18 cellular contexts compared by ENCODE assay signal in the genomic region with DNA sequence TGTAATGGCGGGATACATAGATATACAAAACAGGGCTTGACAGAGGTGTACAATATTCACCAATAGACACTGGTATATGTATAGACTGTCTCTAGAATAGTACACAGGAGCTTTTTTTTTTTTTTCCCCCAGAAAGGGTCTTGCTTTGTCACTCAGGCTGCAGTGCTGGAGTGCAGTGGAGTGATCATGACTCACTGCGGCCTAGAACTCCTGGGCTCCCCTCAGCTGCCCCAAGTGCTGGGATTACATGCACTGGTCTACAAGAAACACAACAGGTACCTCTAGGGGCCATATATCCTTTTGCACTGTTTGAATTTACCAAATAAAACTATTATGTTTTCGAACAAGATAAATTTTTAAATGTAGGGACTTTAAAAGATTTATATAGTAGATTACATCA. TPM values are rescaled to one million over a fixed set of nuclear protein-coding genes. Genes with fewer than 3 reads are reported as not detected.
DNase-seq lines count a peak whose midpoint lies in the region; ATAC-seq and TF ChIP-seq lines count a peak whose summit lies in the region.
"Had no signal": no experiment of that assay in that cellular context is flagged by ENCODE, and none has a peak within 500 bp of the region (broad histone marks: within the 10 kb centered on the region; RNA-seq: fewer than 3 reads in every experiment).

No MANE protein-coding gene starts in this region.

- H3K4me1 ChIP-seq in CD4-positive, CD25-positive, alpha-beta regulatory T cell (ENCODE audit: control insufficient read depth, insufficient read depth, low read length, poor library complexity, severe bottlenecking): peaks cover 32% of the 10 kb centered on the region
- peaks cover 34 to 37% of the 10 kb centered on the region in 2 experiments for H3K4me1 ChIP-seq in neutrophil (ENCODE audit: control insufficient read depth in 1 of 2, insufficient read depth in 1 of 2, low read depth in 1 of 2, low read length in 1 of 2)

- ATAC-seq in CD4-positive, CD25-positive, alpha-beta regulatory T cell (ENCODE audit: low read depth in 2 of 2): no peak
- ATAC-seq in sciatic nerve: no peak
- ATAC-seq: activated CD4-positive, CD25-positive, alpha-beta regulatory T cell treated with anti-CD3 and anti-CD28 coated beads, Interleukin-2, amount 50 U/mL, for 24 hours; left colon; upper lobe of right lung had no signal

- H3K4me3 Mint-ChIP-seq in CD4-positive, CD25-positive, alpha-beta regulatory T cell: peak overlapping the region; percentile 8 to 54 (median 33)
- no peak overlapping the region for H3K4me3 Mint-ChIP-seq in dendritic cell treated with granulocyte-macrophage colony-stimulating factor and Interleukin-4, amounts not matched to agents 40 ng/mL and 50 ng/mL, for 4 days

- H3K9me3 Mint-ChIP-seq in CD4-positive, CD25-positive, alpha-beta regulatory T cell: peaks cover 0 to 3% (median 0%) of the 10 kb centered on the region in 7 donors
- H3K9me3 Mint-ChIP-seq in dendritic cell treated with granulocyte-macrophage colony-stimulating factor and Interleukin-4, amounts not matched to agents 40 ng/mL and 50 ng/mL, for 4 days: no peaks in the 10 kb centered on the region

- H3K36me3 Mint-ChIP-seq in CD4-positive, CD25-positive, alpha-beta regulatory T cell: peaks cover 12% of the 10 kb centered on the region
- H3K36me3 Mint-ChIP-seq in dendritic cell treated with granulocyte-macrophage colony-stimulating factor and Interleukin-4, amounts not matched to agents 40 ng/mL and 50 ng/mL, for 4 days (ENCODE audit: low read depth): peaks cover 86% of the 10 kb centered on the region

- peaks cover 25 to 78% (median 51%) of the 10 kb centered on the region in 4 donors for H3K4me1 Mint-ChIP-seq in CD4-positive, CD25-positive, alpha-beta regulatory T cell
- peaks cover 63% of the 10 kb centered on the region for H3K4me1 Mint-ChIP-seq in dendritic cell treated with granulocyte-macrophage colony-stimulating factor and Interleukin-4, amounts not matched to agents 40 ng/mL and 50 ng/mL, for 4 days (ENCODE audit: low read depth)

- no peak for TF ChIP-seq CTCF in NB4 (IDR thresholded peaks at IDR 0.05; ENCODE audit: low read depth, low read length)
- TF ChIP-seq CTCF in neutrophil (IDR thresholded peaks at IDR 0.05): no peak

- peak overlapping the region; percentile 9 to 75 (median 64) for H3K27ac Mint-ChIP-seq in CD4-positive, CD25-positive, alpha-beta regulatory T cell
- H3K27ac Mint-ChIP-seq in dendritic cell treated with granulocyte-macrophage colony-stimulating factor and Interleukin-4, amounts not matched to agents 40 ng/mL and 50 ng/mL, for 4 days: peak overlapping the region; percentile 73

- no peak overlapping the region for H3K27ac ChIP-seq in CD4-positive, CD25-positive, alpha-beta regulatory T cell (ENCODE audit: insufficient read depth, low read length, poor library complexity, severe bottlenecking)
- H3K27ac ChIP-seq in neutrophil: peak overlapping the region; percentile 75
- H3K27ac ChIP-seq: dorsolateral prefrontal cortex, GM23248, right atrium auricular region, upper lobe of right lung had no signal

- no peaks in the 10 kb centered on the region for H3K9me3 ChIP-seq in CD4-positive, CD25-positive, alpha-beta regulatory T cell (ENCODE audit: control insufficient read depth in 2 of 2, low read length in 2 of 2)
- H3K9me3 ChIP-seq in neutrophil: no peaks in the 10 kb centered on the region
- H3K9me3 ChIP-seq: right atrium auricular region, upper lobe of right lung had no signal

- no peak for TF ChIP-seq POLR2A in NB4 (IDR thresholded peaks at IDR 0.05; ENCODE audit: extremely low read depth, insufficient read length)

- H3K27me3 ChIP-seq in CD4-positive, CD25-positive, alpha-beta regulatory T cell (ENCODE audit: control insufficient read depth, insufficient read depth, low read length): no peaks in the 10 kb centered on the region
- no peaks in the 10 kb centered on the region for H3K27me3 ChIP-seq in neutrophil
- H3K27me3 ChIP-seq: dorsolateral prefrontal cortex, right atrium auricular region, upper lobe of right lung had no signal

- H3K27me3 Mint-ChIP-seq in CD4-positive, CD25-positive, alpha-beta regulatory T cell: no peaks in the 10 kb centered on the region
- no peaks in the 10 kb centered on the region for H3K27me3 Mint-ChIP-seq in dendritic cell treated with granulocyte-macrophage colony-stimulating factor and Interleukin-4, amounts not matched to agents 40 ng/mL and 50 ng/mL, for 4 days

- H3K36me3 ChIP-seq in CD4-positive, CD25-positive, alpha-beta regulatory T cell (ENCODE audit: control insufficient read depth, insufficient read depth, low read length): peaks cover 35% of the 10 kb centered on the region
- peaks cover 18% of the 10 kb centered on the region for H3K36me3 ChIP-seq in neutrophil
- H3K36me3 ChIP-seq: right atrium auricular region had no signal

- DNase-seq in CD4-positive, CD25-positive, alpha-beta regulatory T cell: no peak
- DNase-seq in NB4 (ENCODE audit: low read depth): peak; percentile 42
- no peak for DNase-seq in pons (ENCODE audit: low spot score)
- no peak for DNase-seq in amniotic stem cell (lab: John Stamatoyannopoulos, UW)
- no peak for DNase-seq in NCI-H524 treated with DMSO at 0.1 percent for 48 hours (lab: John Stamatoyannopoulos, UW)
- no peak for DNase-seq in sciatic nerve (ENCODE audit: low spot score)
- DNase-seq: activated T-cell treated with anti-CD3 and anti-CD28 coated beads, Interleukin-2, amount 50 U/mL, for 1 hour; dorsolateral prefrontal cortex; GM23248; left colon; NCI-H2081 treated with DMSO at 0.1 percent for 48 hours; stimulated activated CD4-positive, alpha-beta T cell treated with anti-CD3 and anti-CD28 coated beads, Interleukin-4, amount 100 ng/mL, for 1 hour; T-helper 1 cell; upper lobe of right lung had no signal

- intact Hi-C loops in dendritic cell treated with granulocyte-macrophage colony-stimulating factor and Interleukin-4, amounts not matched to agents 40 ng/mL and 50 ng/mL, for 4 days (cut with micrococcal nuclease): no loop called here
- intact Hi-C loops in sciatic nerve (cut with DNase I): loop anchor here (2.0 kb wide), 1 partner anchor 63 kb away; no protein-coding TSS in a partner anchor

- H3K4me3 ChIP-seq in CD4-positive, CD25-positive, alpha-beta regulatory T cell (ENCODE audit: low read depth, low read length): no peak overlapping the region
- no peak overlapping the region for H3K4me3 ChIP-seq in NB4 (ENCODE audit: low read depth, low read length)
- no peak overlapping the region for H3K4me3 ChIP-seq in neutrophil (ENCODE audit: low read depth in 1 of 2, low read length in 1 of 2)
- H3K4me3 ChIP-seq: dorsolateral prefrontal cortex, GM23248, right atrium auricular region, upper lobe of right lung had no signal

RNA-seq across cellular contexts. Expression of gene RHOA, which starts 12.3 kb away (rescaled TPM):
- 319 TPM for total RNA-seq in CD4-positive, CD25-positive, alpha-beta regulatory T cell
- 100 to 1,000 TPM; 602 to 818 (median 680) TPM for polyA plus RNA-seq in CD4-positive, CD25-positive, alpha-beta regulatory T cell
- 485 TPM for total RNA-seq in sciatic nerve

RNA-seq across cellular contexts. Expression of gene TCTA, which starts 12.8 kb away (rescaled TPM):
- 27.6 TPM for total RNA-seq in CD4-positive, CD25-positive, alpha-beta regulatory T cell
- 10 to 100 TPM; 33.5 to 39.7 (median 34.1) TPM for polyA plus RNA-seq in CD4-positive, CD25-positive, alpha-beta regulatory T cell
- 28.5 TPM for total RNA-seq in sciatic nerve

RNA-seq across cellular contexts. Expression of gene AMT, which starts 22.8 kb away (rescaled TPM):
- 13.3 TPM for total RNA-seq in CD4-positive, CD25-positive, alpha-beta regulatory T cell
- polyA plus RNA-seq in CD4-positive, CD25-positive, alpha-beta regulatory T cell: 1 to 10 TPM in 1 of 4 donors, under 1 TPM in 3; 0.29 to 1.1 (median 0.54) TPM
- 12.4 TPM for total RNA-seq in sciatic nerve

RNA-seq across cellular contexts. Expression of gene NICN1, which starts 29.7 kb away (rescaled TPM):
- 18.7 TPM for total RNA-seq in CD4-positive, CD25-positive, alpha-beta regulatory T cell
- 1 to 10 TPM; 7.2 to 9.2 (median 8.4) TPM for polyA plus RNA-seq in CD4-positive, CD25-positive, alpha-beta regulatory T cell
- total RNA-seq in sciatic nerve: 23.4 TPM

RNA-seq across cellular contexts. Expression of gene GPX1, which starts 41.3 kb away (rescaled TPM):
- total RNA-seq in CD4-positive, CD25-positive, alpha-beta regulatory T cell: 74.1 TPM
- polyA plus RNA-seq in CD4-positive, CD25-positive, alpha-beta regulatory T cell: 100 to 1,000 TPM; 238 to 304 (median 244) TPM
- total RNA-seq in sciatic nerve: 142 TPM
